1 cellular context compared by ENCODE assay signal in the genomic region with DNA sequence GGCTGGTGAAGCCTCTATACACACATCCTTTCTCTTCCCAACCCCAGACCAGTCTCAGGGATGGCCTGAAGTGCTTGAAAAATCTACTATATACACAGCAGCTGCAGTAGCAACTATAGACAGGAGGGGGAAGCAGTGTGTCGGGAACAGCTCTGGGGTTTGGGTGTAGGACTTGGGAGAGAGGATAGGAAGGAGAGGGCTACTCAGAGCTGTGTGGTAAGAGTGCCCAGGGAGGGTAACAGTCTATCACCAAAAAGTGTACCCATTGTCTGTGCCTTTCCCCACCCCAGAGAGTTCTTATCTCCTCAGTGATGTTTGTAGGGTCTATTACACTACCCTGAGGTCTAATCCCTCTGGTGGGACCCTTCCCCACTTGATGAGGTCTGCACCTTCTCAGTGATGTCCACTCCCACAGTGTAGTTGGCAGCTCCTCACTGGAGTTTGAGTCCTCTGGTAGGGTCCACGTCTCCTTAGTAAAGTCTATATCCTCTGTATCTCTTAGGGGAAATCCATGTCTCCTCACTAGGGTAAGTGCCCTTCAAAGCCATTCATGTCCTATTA.
TF ChIP-seq lines count a peak whose summit lies in the region.

No MANE protein-coding gene starts in this region.

TF ChIP-seq in H1, 55 proteins besides CTCF, POLR2A, EP300 and RAD21:
- no peak for TF ChIP-seq EZH2 (IDR thresholded peaks at IDR 0.05; ENCODE audit: low read depth, low read length, severe bottlenecking)
- no peak for TF ChIP-seq SUZ12 (IDR thresholded peaks at IDR 0.05; ENCODE audit: low read length)
- no peak for TF ChIP-seq CTBP2 (IDR thresholded peaks at IDR 0.05; ENCODE audit: borderline replicate concordance, insufficient read depth, insufficient read length, low read length)
- no peak for TF ChIP-seq TAF7 (optimal IDR thresholded peaks at IDR 0.05; ENCODE audit: borderline replicate concordance, low read depth, low read length)
- TF ChIP-seq SIN3A (conservative IDR thresholded peaks at IDR 0.05 in 1 of 2, IDR thresholded peaks at IDR 0.05 in 1 of 2; ENCODE audit: low read depth in 1 of 2, low read length in 2 of 2), result peak in 1 of 2 experiments; percentile 51; a peak in 1 of 4 replicates
